In genomic region chr9:127785023-127785932, GRCh38 we compare ENCODE assay signal across 8 cellular contexts. TPM values are rescaled to one million over a fixed set of nuclear protein-coding genes. Genes with fewer than 3 reads are reported as not detected.
DNase-seq lines count a peak whose midpoint lies in the region; ATAC-seq and TF ChIP-seq lines count a peak whose summit lies in the region.

No MANE protein-coding gene starts in this region.

- H3K4me3 Mint-ChIP-seq in activated naive CD8-positive, alpha-beta T cell treated with anti-CD3 and anti-CD28 coated beads, Interleukin-2, amount 50 U/mL, for 24 hours = peak overlapping the region; percentile 94
- peak overlapping the region; percentile 95 for H3K4me3 Mint-ChIP-seq in type B pancreatic cell

- peak; percentile 91 for DNase-seq in GM12865 (ENCODE audit: low read depth)
- DNase-seq in NCI-H1048 (lab: John Stamatoyannopoulos, UW) = peak; percentile 74
- peak; percentile 65 to 77 for DNase-seq in SW 1271 (lab: John Stamatoyannopoulos, UW)
- peak; percentile 91 for DNase-seq in activated naive CD8-positive, alpha-beta T cell treated with anti-CD3 and anti-CD28 coated beads, Interleukin-2, amount 50 U/mL, for 24 hours
- DNase-seq in cardiac muscle cell (ENCODE audit: low read depth in 1 of 2, low spot score in 1 of 2) = peak; percentile 88 to 90
- DNase-seq in pons (ENCODE audit: low spot score) = peak; percentile 66
- DNase-seq in type B pancreatic cell (ENCODE audit: extremely low spot score, unreplicated experiment) = peak; percentile 94

- H3K36me3 ChIP-seq in cardiac muscle cell = peaks cover 29% of the 10 kb centered on the region

- peaks cover 33% of the 10 kb centered on the region for H3K36me3 Mint-ChIP-seq in activated naive CD8-positive, alpha-beta T cell treated with anti-CD3 and anti-CD28 coated beads, Interleukin-2, amount 50 U/mL, for 24 hours (ENCODE audit: low read depth)
- H3K36me3 Mint-ChIP-seq in type B pancreatic cell = peaks cover 12% of the 10 kb centered on the region

- no peaks in the 10 kb centered on the region for H3K9me3 Mint-ChIP-seq in activated naive CD8-positive, alpha-beta T cell treated with anti-CD3 and anti-CD28 coated beads, Interleukin-2, amount 50 U/mL, for 24 hours
- H3K9me3 Mint-ChIP-seq in type B pancreatic cell = no peaks in the 10 kb centered on the region

- peaks cover 76% of the 10 kb centered on the region for H3K4me1 Mint-ChIP-seq in activated naive CD8-positive, alpha-beta T cell treated with anti-CD3 and anti-CD28 coated beads, Interleukin-2, amount 50 U/mL, for 24 hours
- H3K4me1 Mint-ChIP-seq in type B pancreatic cell (ENCODE audit: unreplicated experiment) = peaks cover 10% of the 10 kb centered on the region

- peak overlapping the region; percentile 95 for H3K27ac Mint-ChIP-seq in activated naive CD8-positive, alpha-beta T cell treated with anti-CD3 and anti-CD28 coated beads, Interleukin-2, amount 50 U/mL, for 24 hours
- peak overlapping the region; percentile 82 for H3K27ac Mint-ChIP-seq in type B pancreatic cell

- H3K9me3 ChIP-seq in cardiac muscle cell (ENCODE audit: low read depth) = no peaks in the 10 kb centered on the region

- H3K4me3 ChIP-seq in GM12865 (ENCODE audit: low read depth, low read length) (peak overlapping the region; percentile 59), cardiac muscle cell (peak overlapping the region; percentile 86)

- TF ChIP-seq CTCF in GM12865 (IDR thresholded peaks at IDR 0.05; ENCODE audit: insufficient read depth, low read depth, low read length, missing control alignments) (peak; percentile 88), cardiac muscle cell (IDR thresholded peaks at IDR 0.05; ENCODE audit: low read depth, low read length) (peak; percentile 74), type B pancreatic cell (conservative IDR thresholded peaks at IDR 0.05) (peak; percentile 95)

- no peaks in the 10 kb centered on the region for H3K27me3 Mint-ChIP-seq in activated naive CD8-positive, alpha-beta T cell treated with anti-CD3 and anti-CD28 coated beads, Interleukin-2, amount 50 U/mL, for 24 hours
- no peaks in the 10 kb centered on the region for H3K27me3 Mint-ChIP-seq in type B pancreatic cell

- ATAC-seq in HG02588 (IDR thresholded peaks at IDR 0.05; ENCODE audit: unreplicated experiment) = peak; percentile 45
- ATAC-seq in activated naive CD8-positive, alpha-beta T cell treated with anti-CD3 and anti-CD28 coated beads, Interleukin-2, amount 50 U/mL, for 24 hours = peak; percentile 15

- no peaks in the 10 kb centered on the region for H3K27me3 ChIP-seq in cardiac muscle cell

- peaks cover 4% of the 10 kb centered on the region for H3K4me1 ChIP-seq in cardiac muscle cell (ENCODE audit: low read depth)

- peak overlapping the region; percentile 95 for H3K27ac ChIP-seq in cardiac muscle cell

RNA-seq across cellular contexts. Expression of gene CDK9, which starts 0.6 kb away (rescaled TPM):
- total RNA-seq in cardiac muscle cell (85.1 and 162 TPM in 2 replicates), type B pancreatic cell (ENCODE audit: low replicate concordance) (65.8 and 77.3 TPM in 2 replicates)
- polyA plus RNA-seq in cardiac muscle cell = 139 and 193 TPM in 2 replicates

RNA-seq across cellular contexts. Expression of gene SH2D3C, which starts 6.8 kb away (rescaled TPM):
- total RNA-seq in cardiac muscle cell (3.5 and 9.9 TPM in 2 replicates), type B pancreatic cell (ENCODE audit: low replicate concordance) (1.6 and 7.1 TPM in 2 replicates)
- 3.7 and 9.4 TPM in 2 replicates for polyA plus RNA-seq in cardiac muscle cell

RNA-seq across cellular contexts. Expression of gene FPGS, which starts 17.4 kb away (rescaled TPM):
- 112 and 123 TPM in 2 replicates for total RNA-seq in cardiac muscle cell
- polyA plus RNA-seq in cardiac muscle cell = 78.3 and 111 TPM in 2 replicates
- 18.7 and 42.4 TPM in 2 replicates for total RNA-seq in type B pancreatic cell (ENCODE audit: low replicate concordance)

RNA-seq across cellular contexts. Expression of gene TOR2A, which starts 50.2 kb away (rescaled TPM):
- 22.8 and 29.2 TPM in 2 replicates for total RNA-seq in cardiac muscle cell
- 20.6 and 25.7 TPM in 2 replicates for polyA plus RNA-seq in cardiac muscle cell
- 21.5 and 21.9 TPM in 2 replicates for total RNA-seq in type B pancreatic cell (ENCODE audit: low replicate concordance)

Comparison
In these comparisons a context has a peak if more than half of its experiments do, and no peak if none do; other contexts are left out.
1. Peak in every context shown above with its lines: DNase-seq, ATAC-seq, H3K4me3 ChIP-seq and H3K27ac ChIP-seq.